In the genomic region with DNA sequence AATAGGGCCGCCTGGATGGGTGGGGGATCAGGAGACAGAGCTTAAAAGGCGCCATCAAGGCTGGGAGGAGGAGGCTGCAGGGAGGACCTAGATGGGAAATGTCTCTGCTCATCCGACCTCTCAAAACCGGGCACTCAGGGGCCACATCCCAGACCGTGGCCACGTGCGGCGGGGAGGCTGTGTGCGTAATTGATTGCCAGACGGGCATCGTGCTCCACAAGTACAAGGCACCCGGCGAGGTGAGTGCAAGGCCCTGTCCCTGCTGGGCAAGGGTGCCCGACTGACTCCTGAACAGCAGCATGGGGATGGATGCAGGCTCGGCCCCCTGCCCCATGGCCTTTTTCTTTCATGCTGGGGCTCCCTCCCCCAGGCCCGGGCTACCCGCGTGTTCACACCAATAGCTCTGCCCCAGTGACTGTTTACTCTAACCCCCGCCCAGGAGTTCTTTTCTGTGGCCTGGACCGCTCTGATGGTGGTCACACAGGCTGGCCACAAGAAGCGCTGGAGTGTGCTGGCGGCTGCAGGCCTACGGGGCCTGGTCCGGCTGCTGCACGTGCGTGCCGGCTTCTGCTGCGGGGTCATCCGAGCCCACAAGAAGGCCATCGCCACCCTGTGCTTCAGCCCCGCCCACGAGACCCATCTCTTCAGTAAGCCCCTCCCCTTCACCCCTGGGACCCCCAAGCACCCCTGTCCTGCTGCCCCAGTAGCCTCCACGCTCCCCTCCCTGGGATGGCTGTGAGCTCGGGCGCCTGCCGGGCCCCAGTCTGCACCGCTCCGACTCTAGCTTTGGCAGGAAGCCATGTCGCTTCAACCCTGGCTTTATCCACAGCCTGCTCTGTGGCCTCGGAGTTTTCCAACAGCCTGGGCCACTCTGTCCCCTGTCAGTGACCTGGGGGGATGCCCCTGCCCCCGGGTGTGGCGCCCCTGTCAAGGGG, we compare ENCODE assay signal across 19 cellular contexts. TPM values are rescaled to one million over a fixed set of nuclear protein-coding genes. Genes with fewer than 3 reads are reported as not detected.
A peak's percentile ranks its signal among the peaks of the same experiment; 100 is the strongest.
DNase-seq lines count a peak whose midpoint lies in the region; ATAC-seq, FAIRE-seq and TF ChIP-seq lines count a peak whose summit lies in the region.
"Had no signal": no experiment of that assay in that cellular context is flagged by ENCODE, and none has a peak within 500 bp of the region (broad histone marks: within the 10 kb centered on the region; RNA-seq: fewer than 3 reads in every experiment).

No MANE protein-coding gene starts in this region.

- TF ChIP-seq CTCF in right lobe of liver (IDR thresholded peaks at IDR 0.05) (no peak), HepG2 (CRISPR knock-in tag; IDR thresholded peaks at IDR 0.05) (no peak), adrenal gland (IDR thresholded peaks at IDR 0.05) (no peak)

- peak overlapping the region in 2 of 3 donors; percentile 80 to 83 for H3K27ac ChIP-seq in right lobe of liver
- H3K27ac ChIP-seq in HepG2 (ENCODE audit: extremely low read length, insufficient read depth, low read length) = no peak overlapping the region
- peak overlapping the region in 4 of 5 donors; percentile 21 to 72 (median 43) for H3K27ac ChIP-seq in adrenal gland
- H3K27ac ChIP-seq: brain microvascular endothelial cell, GM23248, neural progenitor cell, thoracic aorta had no signal

- H3K9me3 ChIP-seq in right lobe of liver (no peaks in the 10 kb centered on the region), HepG2 (ENCODE audit: low read length) (no peaks in the 10 kb centered on the region), adrenal gland (replicated peaks in 1 of 3) (no peaks in the 10 kb centered on the region)
- H3K9me3 ChIP-seq: thoracic aorta had no signal

- TF ChIP-seq RAD21 in HepG2 (CRISPR knock-in tag; IDR thresholded peaks at IDR 0.05) = no peak

- no peak for TF ChIP-seq POLR2A in right lobe of liver (IDR thresholded peaks at IDR 0.05)
- TF ChIP-seq POLR2A in HepG2 (IDR thresholded peaks at IDR 0.05; ENCODE audit: insufficient read depth in 1 of 2, low read depth in 2 of 2, low read length in 2 of 2) = no peak
- no peak for TF ChIP-seq POLR2A in adrenal gland (IDR thresholded peaks at IDR 0.05)

- BruUV-seq in HepG2 (replicated peaks; lab: Mats Ljungman, UMichigan) = no TSS peak

- 57% methylated on average over 10 of the region's 42 CpGs for WGBS in right lobe of liver (ENCODE audit: insufficient coverage, low coverage, low lambda C conversion rate, missing lambda C conversion rate)
- 92% methylated on average over 25 of the region's 42 CpGs for WGBS in HepG2 (ENCODE audit: low lambda C conversion rate)
- WGBS in adrenal gland, 4 donors = 57 to 68% (median 60%) methylated on average over 17 to 42 of the region's 42 CpGs

- peaks cover 0 to 35% (median 15%) of the 10 kb centered on the region in 4 donors for H3K4me1 ChIP-seq in right lobe of liver
- H3K4me1 ChIP-seq in HepG2 (ENCODE audit: insufficient read depth, low read length) = peaks cover 18% of the 10 kb centered on the region
- peaks cover 20 to 31% of the 10 kb centered on the region in 2 donors for H3K4me1 ChIP-seq in adrenal gland (replicated peaks in 1 of 2)
- H3K4me1 ChIP-seq: neural progenitor cell had no signal

- CTCF ChIA-PET in HepG2 (lab: Yijun Ruan, JAX; ENCODE audit: low intra/inter-chr PET ratio, low total read pairs) = no interaction called here

- H3K79me2 ChIP-seq in HepG2 (ENCODE audit: insufficient read depth, low read length) = peaks cover 10% of the 10 kb centered on the region

- ATAC-seq in right lobe of liver = peak in 2 of 4 donors; percentile 13 to 17
- ATAC-seq in HepG2 = no peak
- ATAC-seq in HG03442 (IDR thresholded peaks at IDR 0.05; ENCODE audit: unreplicated experiment) = no peak
- ATAC-seq in HG02852 (IDR thresholded peaks at IDR 0.05; ENCODE audit: unreplicated experiment) = no peak

- no peaks in the 10 kb centered on the region for H4K20me1 ChIP-seq in HepG2 (ENCODE audit: insufficient read depth, low read length)

- H3K36me3 ChIP-seq in right lobe of liver (peaks cover 0 to 12% (median 1%) of the 10 kb centered on the region in 4 donors), HepG2 (replicated peaks in 1 of 2; ENCODE audit: control insufficient read depth in 1 of 2, insufficient read depth in 2 of 2, low read length in 2 of 2) (peaks cover 5 to 6% of the 10 kb centered on the region in 2 experiments; a peak in 2 of 5 replicates), adrenal gland (replicated peaks in 1 of 2) (peaks cover 0 to 18% of the 10 kb centered on the region in 2 donors)
- H3K36me3 ChIP-seq: neural progenitor cell had no signal

- TF ChIP-seq EP300 in HepG2 (IDR thresholded peaks at IDR 0.05; ENCODE audit: low read depth in 2 of 2, low read length in 2 of 2) = no peak
- TF ChIP-seq EP300 in HepG2 (CRISPR knock-in tag; IDR thresholded peaks at IDR 0.05; ENCODE audit: borderline replicate concordance) = no peak

- FAIRE-seq in HepG2 (lab: Jason Lieb, UNC) = no peak

- H3K4me3 ChIP-seq in right lobe of liver = no peak overlapping the region
- no peak overlapping the region for H3K4me3 ChIP-seq in HepG2 (replicated peaks in 1 of 3; ENCODE audit: insufficient read depth in 1 of 3, low read depth in 2 of 3, low read length in 3 of 3)
- no peak overlapping the region for H3K4me3 ChIP-seq in adrenal gland
- H3K4me3 ChIP-seq: GM23248, neural progenitor cell, thoracic aorta had no signal

- POLR2A ChIA-PET in HepG2 (lab: Yijun Ruan, JAX) = no interaction called here

- intact Hi-C loops in right lobe of liver (cut with DNase I) (no loop called here), HepG2 (cut with micrococcal nuclease; ENCODE audit: unreplicated experiment) (no loop called here), adrenal gland (cut with DNase I) (loop anchor here in 1 of 2 donors (10.0 kb wide), 1 partner anchor 54 kb away; no protein-coding TSS in a partner anchor)

- DNase-seq in right lobe of liver = peak; percentile 42 to 81 (median 71)
- no peak for DNase-seq in HepG2 (ENCODE audit: low spot score)
- peak; percentile 74 to 90 (median 83) for DNase-seq in adrenal gland
- DNase-seq in mesenteric fat pad (ENCODE audit: low spot score) = peak; percentile 78
- no peak for DNase-seq in stimulated activated CD4-positive, alpha-beta T cell treated with anti-CD3 and anti-CD28 coated beads, Interleukin-1b, Interleukin-23, amount 100 ng/mL, for 48 hours
- DNase-seq: activated CD4-positive, alpha-beta T cell treated with anti-CD3 and anti-CD28 coated beads, Interleukin-2, amount 50 U/mL, for 48 hours; activated naive CD8-positive, alpha-beta T cell treated with anti-CD3 and anti-CD28 coated beads, Interleukin-2, amount 10 ng/mL, durations not matched to agents 7 days and 5 days; brain microvascular endothelial cell; dermis blood vessel endothelial cell; GM23248; kidney glomerular epithelial cell; midbrain; NCI-H1436; NCI-H526; SIG-M5 had no signal

- in situ Hi-C loops in HepG2 (cut with HindIII; ENCODE audit: extremely low pct_ligation_motif_present, low pct_unique_long_range_greater_than_20kb) = no loop called here

- no peak overlapping the region for H2AFZ ChIP-seq in HepG2 (ENCODE audit: low read length)
- H2AFZ ChIP-seq: GM23248, neural progenitor cell had no signal

- H3K4me2 ChIP-seq in HepG2 (ENCODE audit: low read depth, low read length) = no peak overlapping the region
- H3K4me2 ChIP-seq: neural progenitor cell had no signal

- H3K27me3 ChIP-seq in right lobe of liver (no peaks in the 10 kb centered on the region), HepG2 (ENCODE audit: control insufficient read depth in 1 of 2, insufficient read depth in 2 of 2, low read length in 2 of 2) (peaks cover 0 to 5% of the 10 kb centered on the region in 2 experiments; a peak in 2 of 5 replicates), adrenal gland (no peaks in the 10 kb centered on the region)
- H3K27me3 ChIP-seq: brain microvascular endothelial cell, neural progenitor cell had no signal

- no peak overlapping the region for H3K9ac ChIP-seq in HepG2 (ENCODE audit: insufficient read depth, low read depth, low read length)
- H3K9ac ChIP-seq: GM23248, neural progenitor cell had no signal

RNA-seq across cellular contexts. Expression of a gene that starts 3.9 kb away (rescaled TPM):
- total RNA-seq in right lobe of liver (10 to 100 TPM in 4 of 6 experiments, 1 to 10 TPM in 2; 8.3 to 15.5 (median 12.9) TPM), HepG2 (2016; rRNA removed; fragmentation: Illumina TruSeq; extraction: Trizol) (14.5 and 16.3 TPM in 2 replicates), adrenal gland (10 to 100 TPM; 13.0 to 48.9 (median 25.1) TPM), mesenteric fat pad (14.8 TPM)
- 6.5 and 7.5 TPM in 2 replicates for total RNA-seq in HepG2 (2016; cell fraction: cytosol; rRNA removed; fragmentation: Illumina TruSeq; extraction: Trizol; ENCODE audit: low read depth)
- total RNA-seq in HepG2 (2016; cell fraction: insoluble cytoplasmic fraction; rRNA removed; fragmentation: Illumina TruSeq; extraction: Trizol) = 14.1 and 16.9 TPM in 2 replicates
- 9.7 and 10.1 TPM in 2 replicates for total RNA-seq in HepG2 (2016; cell fraction: membrane; rRNA removed; fragmentation: Illumina TruSeq; extraction: Trizol)
- 10.3 and 12.9 TPM in 2 replicates for total RNA-seq in HepG2 (2016; cell fraction: nucleus; rRNA removed; fragmentation: Illumina TruSeq; extraction: Trizol)
- polyA plus RNA-seq in HepG2 (2011; rRNA removed) (8.5 and 12.7 TPM in 2 replicates), adrenal gland (10 to 100 TPM in 2 of 3 donors, 1 to 10 TPM in 1; 7.3 to 24.5 (median 22.9) TPM)
- 7.5 and 11.4 TPM in 2 replicates for polyA plus RNA-seq in HepG2 (2011; cell fraction: cytosol; rRNA removed)
- polyA plus RNA-seq in HepG2 (2011; cell fraction: nucleus; rRNA removed) = 30.8 and 31.0 TPM in 2 replicates
- 4.2 and 6.2 TPM in 2 replicates for polyA plus RNA-seq in HepG2 (2012)
- 4.2 and 4.7 TPM in 2 replicates for polyA plus RNA-seq in HepG2 (2016; cell fraction: cytosol; fragmentation: Illumina TruSeq; extraction: Trizol; ENCODE audit: low read depth)
- polyA plus RNA-seq in HepG2 (2016; cell fraction: insoluble cytoplasmic fraction; fragmentation: Illumina TruSeq; extraction: Trizol; ENCODE audit: low read depth) = 13.6 and 16.5 TPM in 2 replicates
- polyA plus RNA-seq in HepG2 (2016; cell fraction: membrane; fragmentation: Illumina TruSeq; extraction: Trizol; ENCODE audit: low read depth) = 5.9 TPM in 2 replicates
- polyA plus RNA-seq in HepG2 (2016; cell fraction: nucleus; fragmentation: Illumina TruSeq; extraction: Trizol; ENCODE audit: insufficient read depth, low read depth) = 19.3 and 20.0 TPM in 2 replicates
- polyA minus RNA-seq in HepG2 (2011; rRNA and poly(A)+ RNA removed; ENCODE audit: low replicate concordance) = 17.3 and 19.5 TPM in 2 replicates
- 6.9 and 9.8 TPM in 2 replicates for polyA minus RNA-seq in HepG2 (2011; cell fraction: cytosol; rRNA and poly(A)+ RNA removed)
- 4.5 and 6.4 TPM in 2 replicates for polyA minus RNA-seq in HepG2 (2011; cell fraction: nucleus; rRNA and poly(A)+ RNA removed)

RNA-seq across cellular contexts. Expression of a gene that starts 4.0 kb away (rescaled TPM):
- total RNA-seq in right lobe of liver (10 to 100 TPM in 1 of 6 experiments, 1 to 10 TPM in 5; 3.7 to 11.7 (median 5.6) TPM), HepG2 (2016; rRNA removed; fragmentation: Illumina TruSeq; extraction: Trizol) (8.7 and 8.8 TPM in 2 replicates), adrenal gland (10 to 100 TPM; 12.1 to 37.4 (median 12.8) TPM), mesenteric fat pad (7.0 TPM)
- total RNA-seq in HepG2 (2016; cell fraction: cytosol; rRNA removed; fragmentation: Illumina TruSeq; extraction: Trizol; ENCODE audit: low read depth) = 2.1 and 2.5 TPM in 2 replicates
- total RNA-seq in HepG2 (2016; cell fraction: insoluble cytoplasmic fraction; rRNA removed; fragmentation: Illumina TruSeq; extraction: Trizol) = 6.9 and 9.3 TPM in 2 replicates
- 6.9 and 7.4 TPM in 2 replicates for total RNA-seq in HepG2 (2016; cell fraction: membrane; rRNA removed; fragmentation: Illumina TruSeq; extraction: Trizol)
- 3.8 and 3.9 TPM in 2 replicates for total RNA-seq in HepG2 (2016; cell fraction: nucleus; rRNA removed; fragmentation: Illumina TruSeq; extraction: Trizol)
- polyA plus RNA-seq in HepG2 (2011; rRNA removed) (2.6 and 3.4 TPM in 2 replicates), adrenal gland (1 to 10 TPM; 6.0 to 9.2 (median 9.1) TPM)
- 3.1 and 5.0 TPM in 2 replicates for polyA plus RNA-seq in HepG2 (2011; cell fraction: cytosol; rRNA removed)
- 3.8 and 3.9 TPM in 2 replicates for polyA plus RNA-seq in HepG2 (2011; cell fraction: nucleus; rRNA removed)
- 3.5 and 3.6 TPM in 2 replicates for polyA plus RNA-seq in HepG2 (2012)
- 2.2 and 2.6 TPM in 2 replicates for polyA plus RNA-seq in HepG2 (2016; cell fraction: cytosol; fragmentation: Illumina TruSeq; extraction: Trizol; ENCODE audit: low read depth)
- polyA plus RNA-seq in HepG2 (2016; cell fraction: insoluble cytoplasmic fraction; fragmentation: Illumina TruSeq; extraction: Trizol; ENCODE audit: low read depth) = 7.8 and 9.2 TPM in 2 replicates
- 4.0 and 4.1 TPM in 2 replicates for polyA plus RNA-seq in HepG2 (2016; cell fraction: membrane; fragmentation: Illumina TruSeq; extraction: Trizol; ENCODE audit: low read depth)
- polyA plus RNA-seq in HepG2 (2016; cell fraction: nucleus; fragmentation: Illumina TruSeq; extraction: Trizol; ENCODE audit: insufficient read depth, low read depth) = 6.3 and 7.8 TPM in 2 replicates
- polyA minus RNA-seq in HepG2 (2011; rRNA and poly(A)+ RNA removed; ENCODE audit: low replicate concordance) = 3.9 and 4.8 TPM in 2 replicates
- polyA minus RNA-seq in HepG2 (2011; cell fraction: cytosol; rRNA and poly(A)+ RNA removed) = 1.2 and 2.4 TPM in 2 replicates
- polyA minus RNA-seq in HepG2 (2011; cell fraction: nucleus; rRNA and poly(A)+ RNA removed) = 3.6 and 5.1 TPM in 2 replicates

RNA-seq across cellular contexts. Expression of a gene that starts 10.0 kb away (rescaled TPM):
- total RNA-seq in right lobe of liver (10 to 100 TPM; 18.8 to 27.1 (median 20.3) TPM), HepG2 (2016; rRNA removed; fragmentation: Illumina TruSeq; extraction: Trizol) (35.2 and 41.2 TPM in 2 replicates), adrenal gland (10 to 100 TPM; 15.0 to 63.5 (median 52.5) TPM), mesenteric fat pad (43.6 TPM)
- total RNA-seq in HepG2 (2016; cell fraction: cytosol; rRNA removed; fragmentation: Illumina TruSeq; extraction: Trizol; ENCODE audit: low read depth) = 119 and 146 TPM in 2 replicates
- total RNA-seq in HepG2 (2016; cell fraction: insoluble cytoplasmic fraction; rRNA removed; fragmentation: Illumina TruSeq; extraction: Trizol) = 35.0 and 41.9 TPM in 2 replicates
- 82.2 and 106 TPM in 2 replicates for total RNA-seq in HepG2 (2016; cell fraction: membrane; rRNA removed; fragmentation: Illumina TruSeq; extraction: Trizol)
- total RNA-seq in HepG2 (2016; cell fraction: nucleus; rRNA removed; fragmentation: Illumina TruSeq; extraction: Trizol) = 40.9 and 44.1 TPM in 2 replicates
- polyA plus RNA-seq in HepG2 (2011; rRNA removed) (62.1 and 71.4 TPM in 2 replicates), adrenal gland (100 to 1,000 TPM in 2 of 3 donors, 10 to 100 TPM in 1; 75.8 to 295 (median 172) TPM)
- polyA plus RNA-seq in HepG2 (2011; cell fraction: cytosol; rRNA removed) = 81.1 and 104 TPM in 2 replicates
- polyA plus RNA-seq in HepG2 (2011; cell fraction: nucleus; rRNA removed) = 40.7 and 50.5 TPM in 2 replicates
- polyA plus RNA-seq in HepG2 (2012) = 30.4 and 45.2 TPM in 2 replicates
- polyA plus RNA-seq in HepG2 (2016; cell fraction: cytosol; fragmentation: Illumina TruSeq; extraction: Trizol; ENCODE audit: low read depth) = 314 and 406 TPM in 2 replicates
- polyA plus RNA-seq in HepG2 (2016; cell fraction: insoluble cytoplasmic fraction; fragmentation: Illumina TruSeq; extraction: Trizol; ENCODE audit: low read depth) = 70.0 and 80.5 TPM in 2 replicates
- 181 and 221 TPM in 2 replicates for polyA plus RNA-seq in HepG2 (2016; cell fraction: membrane; fragmentation: Illumina TruSeq; extraction: Trizol; ENCODE audit: low read depth)
- polyA plus RNA-seq in HepG2 (2016; cell fraction: nucleus; fragmentation: Illumina TruSeq; extraction: Trizol; ENCODE audit: insufficient read depth, low read depth) = 46.8 and 47.8 TPM in 2 replicates
- 35.3 and 37.3 TPM in 2 replicates for polyA minus RNA-seq in HepG2 (2011; rRNA and poly(A)+ RNA removed; ENCODE audit: low replicate concordance)
- polyA minus RNA-seq in HepG2 (2011; cell fraction: cytosol; rRNA and poly(A)+ RNA removed) = 6.2 and 9.8 TPM in 2 replicates
- polyA minus RNA-seq in HepG2 (2011; cell fraction: nucleus; rRNA and poly(A)+ RNA removed) = 81.7 and 112 TPM in 2 replicates

RNA-seq across cellular contexts. Expression of a gene that starts 35.3 kb away (rescaled TPM):
- total RNA-seq in right lobe of liver (1 to 10 TPM; 1.2 to 4.2 (median 2.6) TPM), HepG2 (2016; rRNA removed; fragmentation: Illumina TruSeq; extraction: Trizol) (6.0 and 6.1 TPM in 2 replicates), adrenal gland (100 to 1,000 TPM in 1 of 8 donors, 10 to 100 TPM in 7; 25.7 to 110 (median 43.1) TPM), mesenteric fat pad (33.7 TPM)
- total RNA-seq in HepG2 (2016; cell fraction: cytosol; rRNA removed; fragmentation: Illumina TruSeq; extraction: Trizol; ENCODE audit: low read depth) = 2.1 and 3.0 TPM in 2 replicates
- 3.2 and 5.4 TPM in 2 replicates for total RNA-seq in HepG2 (2016; cell fraction: insoluble cytoplasmic fraction; rRNA removed; fragmentation: Illumina TruSeq; extraction: Trizol)
- total RNA-seq in HepG2 (2016; cell fraction: membrane; rRNA removed; fragmentation: Illumina TruSeq; extraction: Trizol) = 6.5 and 8.2 TPM in 2 replicates
- 2.8 and 3.3 TPM in 2 replicates for total RNA-seq in HepG2 (2016; cell fraction: nucleus; rRNA removed; fragmentation: Illumina TruSeq; extraction: Trizol)
- polyA plus RNA-seq in HepG2 (2011; rRNA removed) (3.0 and 5.6 TPM in 2 replicates), adrenal gland (10 to 100 TPM in 1 of 3 donors, 1 to 10 TPM in 2; 7.0 to 12.7 (median 7.0) TPM)
- polyA plus RNA-seq in HepG2 (2011; cell fraction: cytosol; rRNA removed) = 4.7 and 7.5 TPM in 2 replicates
- polyA plus RNA-seq in HepG2 (2011; cell fraction: nucleus; rRNA removed) = 4.1 and 5.2 TPM in 2 replicates
- polyA plus RNA-seq in HepG2 (2012) = 2.1 and 3.0 TPM in 2 replicates
- 3.6 and 4.2 TPM in 2 replicates for polyA plus RNA-seq in HepG2 (2016; cell fraction: cytosol; fragmentation: Illumina TruSeq; extraction: Trizol; ENCODE audit: low read depth)
- polyA plus RNA-seq in HepG2 (2016; cell fraction: insoluble cytoplasmic fraction; fragmentation: Illumina TruSeq; extraction: Trizol; ENCODE audit: low read depth) = 4.2 and 4.4 TPM in 2 replicates
- 7.2 and 7.3 TPM in 2 replicates for polyA plus RNA-seq in HepG2 (2016; cell fraction: membrane; fragmentation: Illumina TruSeq; extraction: Trizol; ENCODE audit: low read depth)
- polyA plus RNA-seq in HepG2 (2016; cell fraction: nucleus; fragmentation: Illumina TruSeq; extraction: Trizol; ENCODE audit: insufficient read depth, low read depth) = 3.2 and 3.6 TPM in 2 replicates
- polyA minus RNA-seq in HepG2 (2011; rRNA and poly(A)+ RNA removed; ENCODE audit: low replicate concordance) = 17.1 and 29.8 TPM in 2 replicates
- 3.8 and 4.9 TPM in 2 replicates for polyA minus RNA-seq in HepG2 (2011; cell fraction: cytosol; rRNA and poly(A)+ RNA removed)
- 1.7 and 3.0 TPM in 2 replicates for polyA minus RNA-seq in HepG2 (2011; cell fraction: nucleus; rRNA and poly(A)+ RNA removed)

RNA-seq across cellular contexts. Expression of a gene that starts 48.9 kb away (rescaled TPM):
- total RNA-seq in right lobe of liver (1 to 10 TPM; 1.1 to 3.4 (median 2.7) TPM), HepG2 (2016; rRNA removed; fragmentation: Illumina TruSeq; extraction: Trizol) (0.48 and 0.82 TPM in 2 replicates), adrenal gland (10 to 100 TPM; 12.1 to 40.5 (median 24.6) TPM), mesenteric fat pad (16.3 TPM)
- total RNA-seq in HepG2 (2016; cell fraction: cytosol; rRNA removed; fragmentation: Illumina TruSeq; extraction: Trizol; ENCODE audit: low read depth) = 0.40 TPM in 1 of 2 replicates, not detected in the other
- total RNA-seq in HepG2 (2016; cell fraction: insoluble cytoplasmic fraction; rRNA removed; fragmentation: Illumina TruSeq; extraction: Trizol) = 0.48 and 0.54 TPM in 2 replicates
- 0.22 and 0.69 TPM in 2 replicates for total RNA-seq in HepG2 (2016; cell fraction: membrane; rRNA removed; fragmentation: Illumina TruSeq; extraction: Trizol)
- 0.65 and 0.69 TPM in 2 replicates for total RNA-seq in HepG2 (2016; cell fraction: nucleus; rRNA removed; fragmentation: Illumina TruSeq; extraction: Trizol)
- polyA plus RNA-seq in HepG2 (2011; rRNA removed) (1.3 and 2.6 TPM in 2 replicates), adrenal gland (100 to 1,000 TPM in 1 of 3 donors, 10 to 100 TPM in 1, 1 to 10 TPM in 1; 1.9 to 150 (median 66.8) TPM)
- 0.49 and 0.63 TPM in 2 replicates for polyA plus RNA-seq in HepG2 (2011; cell fraction: cytosol; rRNA removed)
- 9.9 and 11.0 TPM in 2 replicates for polyA plus RNA-seq in HepG2 (2011; cell fraction: nucleus; rRNA removed)
- 2.7 and 2.8 TPM in 2 replicates for polyA plus RNA-seq in HepG2 (2012)
- 0.34 and 0.41 TPM in 2 replicates for polyA plus RNA-seq in HepG2 (2016; cell fraction: cytosol; fragmentation: Illumina TruSeq; extraction: Trizol; ENCODE audit: low read depth)
- 0.11 and 0.87 TPM in 2 replicates for polyA plus RNA-seq in HepG2 (2016; cell fraction: insoluble cytoplasmic fraction; fragmentation: Illumina TruSeq; extraction: Trizol; ENCODE audit: low read depth)
- 0.22 and 0.66 TPM in 2 replicates for polyA plus RNA-seq in HepG2 (2016; cell fraction: membrane; fragmentation: Illumina TruSeq; extraction: Trizol; ENCODE audit: low read depth)
- polyA plus RNA-seq in HepG2 (2016; cell fraction: nucleus; fragmentation: Illumina TruSeq; extraction: Trizol; ENCODE audit: insufficient read depth, low read depth) = 0.96 and 1.1 TPM in 2 replicates
- polyA minus RNA-seq in HepG2 (2011; rRNA and poly(A)+ RNA removed; ENCODE audit: low replicate concordance) = 1.8 and 5.0 TPM in 2 replicates
- polyA minus RNA-seq in HepG2 (2011; cell fraction: cytosol; rRNA and poly(A)+ RNA removed) = 1.1 TPM in 1 of 2 replicates, not detected in the other
- polyA minus RNA-seq in HepG2 (2011; cell fraction: nucleus; rRNA and poly(A)+ RNA removed) = 1.7 and 1.9 TPM in 2 replicates

Comparison
In these comparisons a context has a peak if more than half of its experiments do, and no peak if none do; other contexts are left out.
1. DNase-seq: peak in right lobe of liver (3 of 3), adrenal gland (7 of 7) and mesenteric fat pad (single experiment); none in HepG2 (single experiment) and stimulated activated CD4-positive, alpha-beta T cell treated with anti-CD3 and anti-CD28 coated beads, Interleukin-1b, Interleukin-23, amount 100 ng/mL, for 48 hours (single experiment).